In the genomic region with DNA sequence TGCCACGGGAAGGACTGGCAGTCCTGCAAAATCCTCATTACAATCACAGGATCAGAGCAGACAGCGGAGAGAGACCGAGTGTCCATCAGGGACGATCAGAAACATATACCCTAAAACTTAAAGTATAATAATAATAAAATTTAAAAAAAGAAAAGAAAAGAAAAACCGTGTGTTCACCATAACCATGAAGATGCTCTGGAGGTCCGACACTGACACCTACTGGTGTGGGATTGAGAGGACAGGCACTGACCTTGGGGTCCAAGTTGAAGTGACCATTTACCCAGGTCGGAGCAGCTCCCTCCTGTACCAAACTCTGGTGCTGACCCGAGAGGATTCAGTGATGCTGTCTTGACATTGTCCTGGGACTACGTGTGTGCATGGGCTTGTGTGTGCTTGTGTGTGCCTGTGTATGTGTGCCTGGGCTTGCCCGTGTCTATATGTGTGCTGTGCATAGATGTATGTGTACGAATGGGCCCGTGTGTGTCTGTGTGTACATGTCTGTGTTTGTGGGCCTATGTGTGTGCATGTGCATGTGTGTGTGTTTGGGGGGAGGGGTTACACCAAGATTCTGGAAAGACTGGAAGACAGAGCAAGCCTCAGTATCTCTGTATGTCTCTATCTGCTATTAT, we compare ENCODE assay signal across 8 cellular contexts. TPM values are rescaled to one million over a fixed set of nuclear protein-coding genes. Genes with fewer than 3 reads are reported as not detected.
DNase-seq lines count a peak whose midpoint lies in the region; ATAC-seq, FAIRE-seq and TF ChIP-seq lines count a peak whose summit lies in the region.

No MANE protein-coding gene starts in this region.

- 53% methylated on average over 12 of the region's 12 CpGs for whole genome bisulfite sequencing in esophagus muscularis mucosa
- WGBS in pancreas, 2 donors = 30 to 40% methylated on average over 12 of the region's 12 CpGs

- H3K27me3 ChIP-seq in esophagus muscularis mucosa (peaks cover 0 to 21% (median 0%) of the 10 kb centered on the region in 4 donors), pancreas (no peaks in the 10 kb centered on the region)

- H3K4me1 ChIP-seq in esophagus muscularis mucosa (peaks cover 7 to 12% (median 12%) of the 10 kb centered on the region in 4 donors), pancreas (no peaks in the 10 kb centered on the region)

- H3K36me3 ChIP-seq in esophagus muscularis mucosa = no peaks in the 10 kb centered on the region
- H3K36me3 ChIP-seq in pancreas = no peaks in the 10 kb centered on the region

- H3K4me3 ChIP-seq in esophagus muscularis mucosa (no peak overlapping the region), pancreas (no peak overlapping the region)

- in situ Hi-C loops in SK-MEL-5 (cut with HindIII; ENCODE audit: low pct_unique_long_range_greater_than_20kb, low sequenced_read_pairs) = no loop called here

- DNase-seq in NCI-H2029 (lab: John Stamatoyannopoulos, UW) (peak; percentile 20), NCI-H2029 treated with DMSO at 0.1 percent for 48 hours (lab: John Stamatoyannopoulos, UW) (no peak), HCEC 1CT (peak; percentile 4), SK-MEL-5 (ENCODE audit: low read depth, low spot score) (peak; percentile 85), esophagus muscularis mucosa (ENCODE audit: extremely low spot score) (no peak), pancreas (peak in 1 of 6 donors; percentile 19), GOT3 (lab: John Stamatoyannopoulos, UW) (no peak)

- intact Hi-C loops in esophagus muscularis mucosa (cut with DNase I) = no loop called here
- intact Hi-C loops in pancreas (cut with DNase I) = no loop called here

- TF ChIP-seq EP300 in esophagus muscularis mucosa (IDR thresholded peaks at IDR 0.05) = no peak

- no peak for TF ChIP-seq POLR2A in esophagus muscularis mucosa (IDR thresholded peaks at IDR 0.05; ENCODE audit: low read depth)

- no peak for FAIRE-seq in pancreas (lab: Jason Lieb, UNC)

- peak; percentile 27 to 49 (median 35) for TF ChIP-seq CTCF in esophagus muscularis mucosa (IDR thresholded peaks at IDR 0.05)
- TF ChIP-seq CTCF in pancreas (IDR thresholded peaks at IDR 0.05) = peak in 3 of 4 donors; percentile 15 to 44 (median 30)

- H3K9me3 ChIP-seq in esophagus muscularis mucosa (no peaks in the 10 kb centered on the region), pancreas (no peaks in the 10 kb centered on the region)

- ATAC-seq in pancreas (peak in 3 of 4 donors; percentile 52 to 58 (median 53)), HG03520 (IDR thresholded peaks at IDR 0.05; ENCODE audit: unreplicated experiment) (no peak)

- H3K27ac ChIP-seq in esophagus muscularis mucosa (replicated peaks in 1 of 4) (no peak overlapping the region), pancreas (no peak overlapping the region)

RNA-seq across cellular contexts. Expression of a gene that starts 10.0 kb away (rescaled TPM):
- not detected in 2 replicates for total RNA-seq in SK-MEL-5 (2014; rRNA removed; shearing (Covaris generic))
- polyA plus RNA-seq in SK-MEL-5 (2015; cell fraction: cytosol; rRNA removed) = not detected in 2 replicates
- polyA plus RNA-seq in SK-MEL-5 (2015; cell fraction: nucleus; rRNA removed) = not detected in 2 replicates
- total RNA-seq in esophagus muscularis mucosa (not detected), pancreas (not detected)
- not detected for polyA plus RNA-seq in pancreas

RNA-seq across cellular contexts. Expression of a gene that starts 21.5 kb away (rescaled TPM):
- not detected in 2 replicates for total RNA-seq in SK-MEL-5 (2014; rRNA removed; shearing (Covaris generic))
- polyA plus RNA-seq in SK-MEL-5 (2015; cell fraction: cytosol; rRNA removed) = not detected in 2 replicates
- polyA plus RNA-seq in SK-MEL-5 (2015; cell fraction: nucleus; rRNA removed) = not detected in 2 replicates
- total RNA-seq in esophagus muscularis mucosa = 1 to 10 TPM in 1 of 4 donors, under 1 TPM in 3; 0.39 to 5.0 (median 0.62) TPM
- 1 to 10 TPM in 1 of 6 donors, under 1 TPM in 4, not detected in 1; 0.14 to 1.3 (median 0.16) TPM for total RNA-seq in pancreas
- polyA plus RNA-seq in pancreas = under 1 TPM; 0.27 to 0.31 TPM

RNA-seq across cellular contexts. Expression of a gene that starts 34.7 kb away (rescaled TPM):
- not detected in 2 replicates for total RNA-seq in SK-MEL-5 (2014; rRNA removed; shearing (Covaris generic))
- polyA plus RNA-seq in SK-MEL-5 (2015; cell fraction: cytosol; rRNA removed) = not detected in 2 replicates
- polyA plus RNA-seq in SK-MEL-5 (2015; cell fraction: nucleus; rRNA removed) = not detected in 2 replicates
- total RNA-seq in esophagus muscularis mucosa = not detected
- not detected for total RNA-seq in pancreas
- polyA plus RNA-seq in pancreas = not detected

RNA-seq across cellular contexts. Expression of a gene that starts 56.1 kb away (rescaled TPM):
- total RNA-seq in SK-MEL-5 (2014; rRNA removed; shearing (Covaris generic)) = 0.26 TPM in 1 of 2 replicates, not detected in the other
- 0.15 and 0.89 TPM in 2 replicates for polyA plus RNA-seq in SK-MEL-5 (2015; cell fraction: cytosol; rRNA removed)
- polyA plus RNA-seq in SK-MEL-5 (2015; cell fraction: nucleus; rRNA removed) = not detected in 2 replicates
- 1 to 10 TPM in 3 of 4 donors, under 1 TPM in 1; 0.39 to 4.6 (median 1.6) TPM for total RNA-seq in esophagus muscularis mucosa
- total RNA-seq in pancreas = 1 to 10 TPM in 1 of 6 donors, under 1 TPM in 4, not detected in 1; 0.19 to 1.5 (median 0.38) TPM
- polyA plus RNA-seq in pancreas = under 1 TPM; 0.19 TPM

Comparison
In these comparisons a context has a peak if more than half of its experiments do, and no peak if none do; other contexts are left out.
1. DNase-seq: peak in NCI-H2029 (single experiment), HCEC 1CT (single experiment) and SK-MEL-5 (single experiment); none in NCI-H2029 treated with DMSO at 0.1 percent for 48 hours (single experiment), esophagus muscularis mucosa (single experiment) and GOT3 (single experiment).